7 cellular contexts compared by ENCODE assay signal in the genomic region with DNA sequence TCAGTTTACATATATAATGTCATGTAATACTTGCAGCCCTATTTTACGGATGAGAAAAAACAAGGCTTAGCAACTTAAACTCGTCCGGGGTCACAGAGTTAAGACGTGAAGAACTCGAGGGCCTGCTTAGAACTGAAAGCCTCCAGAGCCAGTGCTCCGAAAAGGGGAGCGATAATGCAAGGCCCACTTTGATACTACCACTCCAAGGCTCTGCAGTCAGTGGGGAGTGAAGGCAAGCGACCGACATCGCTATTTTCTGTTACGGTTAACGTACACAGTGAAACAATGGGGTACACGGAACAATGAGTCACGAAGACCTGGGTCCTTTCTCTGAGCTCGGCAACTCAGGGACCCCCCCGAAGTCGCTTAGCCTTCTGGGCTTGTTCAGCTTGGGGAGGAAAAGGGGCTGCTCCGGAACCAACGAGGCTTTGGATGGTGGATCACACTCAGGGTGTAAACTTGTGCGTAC. TPM values are rescaled to one million over a fixed set of nuclear protein-coding genes. Genes with fewer than 3 reads are reported as not detected.
DNase-seq lines count a peak whose midpoint lies in the region; ATAC-seq, FAIRE-seq and TF ChIP-seq lines count a peak whose summit lies in the region.

No MANE protein-coding gene starts in this region.

- peak; percentile 52 for FAIRE-seq in GM19239 (lab: Jason Lieb, UNC)

- peaks cover 12% of the 10 kb centered on the region for H3K27me3 Mint-ChIP-seq in activated T-helper 2 cell treated with anti-CD3 and anti-CD28 coated beads, Interferon-gamma antibody, Interleukin-2, Interleukin-4, amounts not matched to agents 10 μg/mL and 5 μg/mL and 100 μg/mL, durations not matched to agents 14 hours and 24 hours and 36 hours (ENCODE audit: low read depth)

- peak overlapping the region; percentile 98 for H3K4me3 Mint-ChIP-seq in activated T-helper 2 cell treated with anti-CD3 and anti-CD28 coated beads, Interferon-gamma antibody, Interleukin-2, Interleukin-4, amounts not matched to agents 10 μg/mL and 5 μg/mL and 100 μg/mL, durations not matched to agents 14 hours and 24 hours and 36 hours (ENCODE audit: low read depth)

- H3K4me1 Mint-ChIP-seq in activated T-helper 2 cell treated with anti-CD3 and anti-CD28 coated beads, Interferon-gamma antibody, Interleukin-2, Interleukin-4, amounts not matched to agents 10 μg/mL and 5 μg/mL and 100 μg/mL, durations not matched to agents 14 hours and 24 hours and 36 hours (ENCODE audit: low read depth), result peaks cover 33% of the 10 kb centered on the region

- H3K9me3 Mint-ChIP-seq in activated T-helper 2 cell treated with anti-CD3 and anti-CD28 coated beads, Interferon-gamma antibody, Interleukin-2, Interleukin-4, amounts not matched to agents 10 μg/mL and 5 μg/mL and 100 μg/mL, durations not matched to agents 14 hours and 24 hours and 36 hours, result no peaks in the 10 kb centered on the region

- WGBS in hepatocyte (ENCODE audit: low lambda C conversion rate, missing lambda C conversion rate), result 6% methylated on average over 20 of the region's 20 CpGs
- WGBS in spleen, 5 donors, result 6 to 10% (median 8%) methylated on average over 19 to 20 of the region's 20 CpGs

- intact Hi-C loops in activated T-helper 2 cell treated with anti-CD3 and anti-CD28 coated beads, Interferon-gamma antibody, Interleukin-2, Interleukin-4, amounts not matched to agents 10 μg/mL and 5 μg/mL and 100 μg/mL, durations not matched to agents 14 hours and 24 hours and 36 hours (cut with micrococcal nuclease), result loop anchor here (1.0 to 10.0 kb wide), 9 partner anchors 18 to 608 kb away; partner anchors contain the start of genes GSTCD, INTS12 and TET2
- intact Hi-C loops in spleen (cut with DNase I; ENCODE audit: low total_unique reads), result loop anchor here (5.0 kb wide), 1 partner anchor 336 kb away; no protein-coding TSS in a partner anchor

- peaks cover 38% of the 10 kb centered on the region for H3K36me3 Mint-ChIP-seq in activated T-helper 2 cell treated with anti-CD3 and anti-CD28 coated beads, Interferon-gamma antibody, Interleukin-2, Interleukin-4, amounts not matched to agents 10 μg/mL and 5 μg/mL and 100 μg/mL, durations not matched to agents 14 hours and 24 hours and 36 hours (ENCODE audit: low read depth)

- H3K4me3 ChIP-seq in hepatocyte, result peak overlapping the region; percentile 78
- peak overlapping the region; percentile 77 to 93 (median 81) for H3K4me3 ChIP-seq in spleen

- H3K9me3 ChIP-seq in hepatocyte (ENCODE audit: low read depth), result no peaks in the 10 kb centered on the region
- H3K9me3 ChIP-seq in spleen, result no peaks in the 10 kb centered on the region

- peaks cover 47% of the 10 kb centered on the region for H3K79me2 ChIP-seq in hepatocyte

- ATAC-seq in HG03103 (IDR thresholded peaks at IDR 0.05; ENCODE audit: low read depth, unreplicated experiment), result peak; percentile 25
- no peak for ATAC-seq in GM19467 (IDR thresholded peaks at IDR 0.05; ENCODE audit: unreplicated experiment)

- H3K27ac Mint-ChIP-seq in activated T-helper 2 cell treated with anti-CD3 and anti-CD28 coated beads, Interferon-gamma antibody, Interleukin-2, Interleukin-4, amounts not matched to agents 10 μg/mL and 5 μg/mL and 100 μg/mL, durations not matched to agents 14 hours and 24 hours and 36 hours, result peak overlapping the region; percentile 99

- DNase-seq in GM19239 (ENCODE audit: insufficient read length, low spot score) (no peak), hepatocyte (ENCODE audit: low spot score) (no peak), spleen (no peak), OCI-M2 (lab: John Stamatoyannopoulos, UW; ENCODE audit: unreplicated experiment) (no peak)
- DNase-seq in activated T-helper 2 cell treated with anti-CD3 and anti-CD28 coated beads, Interferon-gamma antibody, Interleukin-2, Interleukin-4, amounts not matched to agents 10 μg/mL and 5 μg/mL and 100 μg/mL, durations not matched to agents 14 hours and 24 hours and 36 hours (ENCODE audit: low spot score), result no peak

- H3K27me3 ChIP-seq in hepatocyte (no peaks in the 10 kb centered on the region), spleen (replicated peaks in 1 of 7) (no peaks in the 10 kb centered on the region)

- peaks cover 11% of the 10 kb centered on the region for H3K4me1 ChIP-seq in hepatocyte (ENCODE audit: insufficient read depth)
- peaks cover 9 to 57% (median 45%) of the 10 kb centered on the region in 6 donors for H3K4me1 ChIP-seq in spleen

- H4K20me1 ChIP-seq in hepatocyte (ENCODE audit: insufficient read depth, poor library complexity, severe bottlenecking), result peaks cover 14% of the 10 kb centered on the region

- no peak for TF ChIP-seq POLR2A in spleen (IDR thresholded peaks at IDR 0.05)

- no peaks in the 10 kb centered on the region for H3K9me2 ChIP-seq in hepatocyte (replicated peaks; ENCODE audit: insufficient read depth)

- H3K36me3 ChIP-seq in hepatocyte (replicated peaks; ENCODE audit: insufficient read depth, low read depth) (no peaks in the 10 kb centered on the region), spleen (no peaks in the 10 kb centered on the region)

- H2AFZ ChIP-seq in hepatocyte, result peak overlapping the region; percentile 88

- H3K4me2 ChIP-seq in hepatocyte, result peak overlapping the region; percentile 81

- H3K27ac ChIP-seq in hepatocyte (peak overlapping the region; percentile 98), spleen (peak overlapping the region; percentile 92 to 100 (median 99))

- no peak for TF ChIP-seq CTCF in hepatocyte (IDR thresholded peaks at IDR 0.05; ENCODE audit: poor library complexity)
- no peak for TF ChIP-seq CTCF in spleen (IDR thresholded peaks at IDR 0.05 in 8 of 11, conservative IDR thresholded peaks at IDR 0.05 in 3 of 11)

RNA-seq across cellular contexts. Expression of gene PPA2, which starts 1.0 kb away (rescaled TPM):
- 75.9 and 77.6 TPM in 2 replicates for total RNA-seq in activated T-helper 2 cell treated with anti-CD3 and anti-CD28 coated beads, Interferon-gamma antibody, Interleukin-2, Interleukin-4, amounts not matched to agents 10 μg/mL and 5 μg/mL and 100 μg/mL, durations not matched to agents 14 hours and 24 hours and 36 hours
- 102 and 119 TPM in 2 replicates for total RNA-seq in hepatocyte
- polyA plus RNA-seq in hepatocyte, result 117 and 122 TPM in 2 replicates
- total RNA-seq in spleen, result 100 to 1,000 TPM in 1 of 7 donors, 10 to 100 TPM in 6; 56.9 to 113 (median 69.1) TPM
- 10 to 100 TPM; 45.2 to 67.8 (median 48.5) TPM for polyA plus RNA-seq in spleen
